Comparison of ENCODE assay signal across 33 cellular contexts in the genomic region with DNA sequence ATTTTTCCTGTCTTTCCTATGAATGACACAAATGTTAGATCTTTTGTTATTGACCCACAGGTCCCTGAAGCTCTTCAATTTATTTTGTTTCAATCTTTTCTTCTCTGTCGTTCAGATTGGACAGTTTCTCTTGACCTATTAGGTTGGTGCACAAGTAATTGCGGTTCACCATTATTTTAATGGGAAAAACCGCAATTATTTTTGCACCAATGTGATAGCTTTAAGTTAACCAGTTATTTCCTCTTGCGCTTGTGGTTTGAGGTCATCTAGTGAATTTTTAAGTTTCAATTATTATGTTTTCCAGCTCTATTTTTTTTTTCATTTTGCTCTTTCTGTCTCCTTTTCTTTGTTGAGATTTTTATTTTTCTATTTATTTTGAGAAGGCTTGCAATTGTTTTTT.
"Had no signal": no experiment of that assay in that cellular context is flagged by ENCODE, and none has a peak within 500 bp of the region (broad histone marks: within the 10 kb centered on the region; RNA-seq: fewer than 3 reads in every experiment).

No MANE protein-coding gene starts in this region.

- DNase-seq: activated B cell treated with CpG ODN at 0.5 μM for 24 hours; activated CD4-positive, alpha-beta memory T cell treated with anti-CD3 and anti-CD28 coated beads for 36 hours; activated CD4-positive, alpha-beta T cell treated with anti-CD3 and anti-CD28 coated beads for 4 hours; activated CD4-positive, alpha-beta T cell treated with anti-CD3 and anti-CD28 coated beads, Interleukin-2, amount 10 ng/mL, durations not matched to agents 24 days and 14 days; activated CD4-positive, alpha-beta T cell treated with anti-CD3 and anti-CD28 coated beads, Interleukin-2, amount 50 U/mL, for 1 hour; activated CD4-positive, alpha-beta T cell treated with anti-CD3 and anti-CD28 coated beads, Interleukin-2, amount 50 U/mL, for 4 hours; activated CD4-positive, CD25-positive, alpha-beta regulatory T cell treated with anti-CD3 and anti-CD28 coated beads, Interleukin-2, amount 50 U/mL, for 72 hours; activated CD8-positive, alpha-beta memory T cell treated with anti-CD3 and anti-CD28 coated beads, Interleukin-2, amount 50 U/mL, for 4 hours; activated CD8-positive, alpha-beta T cell treated with anti-CD3 and anti-CD28 coated beads for 36 hours; activated effector memory CD4-positive, alpha-beta T cell treated with anti-CD3 and anti-CD28 coated beads, Interleukin-2, amount 50 U/mL, for 16 hours; activated gamma-delta T cell treated with Interleukin-2 at 50 U/mL for 16 hours; activated naive CD4-positive, alpha-beta T cell; activated naive CD4-positive, alpha-beta T cell treated with anti-CD3 and anti-CD28 coated beads for 36 hours; activated naive CD4-positive, alpha-beta T cell treated with anti-CD3 and anti-CD28 coated beads, Interleukin-2, amount 50 U/mL, for 16 hours; activated naive CD8-positive, alpha-beta T cell treated with anti-CD3 and anti-CD28 coated beads for 36 hours; activated T-cell treated with anti-CD3 and anti-CD28 coated beads for 4 hours; activated T-cell treated with anti-CD3 and anti-CD28 coated beads, Interleukin-2, amount 50 U/mL, for 1 hour; activated T-cell treated with anti-CD3 and anti-CD28 coated beads, Interleukin-2, amount 50 U/mL, for 4 hours; activated T-cell treated with anti-CD3 and anti-CD28 coated beads, Interleukin-2, amount 50 U/mL, for 72 hours; amygdala; anterior cingulate cortex; caudate nucleus; cerebellar nuclear complex; T-helper 1 cell; T-helper 2 cell; T-helper 9 cell had no signal

- FAIRE-seq: bronchial epithelial cell, TTC549 had no signal

- ATAC-seq: activated CD8-positive, alpha-beta T cell treated with anti-CD3 and anti-CD28 coated beads for 36 hours; activated naive CD4-positive, alpha-beta T cell treated with anti-CD3 and anti-CD28 coated beads, Interleukin-2, amount 50 U/mL, for 72 hours; activated T-cell treated with anti-CD3 and anti-CD28 coated beads, Interleukin-2, amount 50 U/mL, for 4 hours; activated T-cell treated with anti-CD3 and anti-CD28 coated beads, Interleukin-2, amount 50 U/mL, for 72 hours; activated T-helper 17 cell treated with anti-CD3 and anti-CD28 coated beads, Interleukin-2, amount 50 U/mL, for 72 hours had no signal

- H3K9me3 ChIP-seq: ascending aorta had no signal

- H3K4me3 ChIP-seq: ascending aorta, cardiac muscle cell had no signal

- H3K36me3 ChIP-seq: ascending aorta, cardiac muscle cell had no signal

- H3K4me1 ChIP-seq: ascending aorta had no signal

- H3K27me3 ChIP-seq: ascending aorta, cardiac muscle cell had no signal

- H3K27ac ChIP-seq: ascending aorta, cardiac muscle cell, VCaP had no signal
